Comparison of ENCODE assay signal across 11 cellular contexts in the genomic region with DNA sequence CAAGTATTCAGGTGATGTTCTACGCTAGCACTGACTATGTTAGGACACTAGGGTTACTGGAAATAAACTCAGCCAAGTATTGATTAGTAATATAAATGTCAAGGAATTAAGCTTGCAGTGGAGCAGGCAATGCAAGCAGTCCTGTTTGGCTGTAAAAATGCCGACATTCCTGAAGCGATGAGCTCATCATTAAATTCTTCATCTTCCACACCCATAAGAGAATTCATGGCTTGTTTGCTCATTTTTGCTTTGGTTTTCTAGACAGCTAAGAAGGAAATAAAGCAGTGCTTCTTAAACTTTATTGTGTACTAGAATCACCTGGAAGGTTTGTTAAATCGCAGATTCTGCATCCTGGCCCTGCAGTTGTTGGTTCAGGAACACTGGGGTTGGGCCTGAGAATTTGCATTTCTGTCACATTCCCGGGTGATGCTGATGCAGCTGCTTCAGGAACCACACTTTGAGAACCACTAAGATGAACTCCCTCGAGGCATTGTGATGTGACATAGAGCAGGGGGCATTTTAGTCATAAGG. TPM values are rescaled to one million over a fixed set of nuclear protein-coding genes. Genes with fewer than 3 reads are reported as not detected.
DNase-seq lines count a peak whose midpoint lies in the region; ATAC-seq, FAIRE-seq and TF ChIP-seq lines count a peak whose summit lies in the region.
"Had no signal": no experiment of that assay in that cellular context is flagged by ENCODE, and none has a peak within 500 bp of the region (broad histone marks: within the 10 kb centered on the region; RNA-seq: fewer than 3 reads in every experiment).

No MANE protein-coding gene starts in this region.

- H4K20me1 ChIP-seq in keratinocyte (ENCODE audit: control insufficient read depth, extremely low read depth, insufficient read depth, low read length) = no peaks in the 10 kb centered on the region

- H3K4me2 ChIP-seq in keratinocyte (ENCODE audit: control insufficient read depth, extremely low read depth, insufficient read depth, low read depth, low read length) = peak overlapping the region; percentile 71

- FAIRE-seq in bronchial epithelial cell (lab: Jason Lieb, UNC) = peak; percentile 50
- peak; percentile 97 for FAIRE-seq in keratinocyte (lab: Jason Lieb, UNC)

- dilution Hi-C loops in keratinocyte (cut with MboI; ENCODE audit: extremely low pct_ligation_motif_present, low sequenced_read_pairs) = no loop called here

- no peak overlapping the region for H3K4me3 ChIP-seq in bronchial epithelial cell (ENCODE audit: low read depth, low read length)
- no peak overlapping the region for H3K4me3 ChIP-seq in keratinocyte (ENCODE audit: control insufficient read depth in 2 of 3, extremely low read depth in 1 of 3, insufficient read depth in 2 of 3, low read depth in 1 of 3, low read length in 3 of 3)
- peak overlapping the region; percentile 0 for H3K4me3 ChIP-seq in thoracic aorta
- H3K4me3 ChIP-seq: ascending aorta had no signal

- TF ChIP-seq CTCF in bronchial epithelial cell (IDR thresholded peaks at IDR 0.05; ENCODE audit: insufficient read depth, low read length, severe bottlenecking) = no peak
- no peak for TF ChIP-seq CTCF in keratinocyte (optimal IDR thresholded peaks at IDR 0.05 in 1 of 3, IDR thresholded peaks at IDR 0.05 in 1 of 3, conservative IDR thresholded peaks at IDR 0.05 in 1 of 3; ENCODE audit: extremely low read depth in 1 of 3, insufficient read depth in 2 of 3, low read length in 3 of 3)
- no peak for TF ChIP-seq CTCF in thoracic aorta (IDR thresholded peaks at IDR 0.05)

- ATAC-seq in thoracic aorta (ENCODE audit: insufficient number of reproducible peaks, low FRiP score, low read depth) (no peak), GM18511 (IDR thresholded peaks at IDR 0.05; ENCODE audit: unreplicated experiment) (no peak), GM19452 (IDR thresholded peaks at IDR 0.05; ENCODE audit: unreplicated experiment) (no peak)
- ATAC-seq: left lobe of liver had no signal

- H3K9me1 ChIP-seq in keratinocyte (ENCODE audit: control insufficient read depth, extremely low read depth, insufficient read depth, low read length) = no peaks in the 10 kb centered on the region

- H3K9ac ChIP-seq in keratinocyte (ENCODE audit: control insufficient read depth, extremely low read depth, insufficient read depth, low read length) = peak overlapping the region; percentile 30

- H2AFZ ChIP-seq in keratinocyte (ENCODE audit: control insufficient read depth, low read length) = no peak overlapping the region

- peaks cover 52% of the 10 kb centered on the region for H3K4me1 ChIP-seq in keratinocyte (ENCODE audit: control insufficient read depth, extremely low read depth, insufficient read depth, low read length)
- H3K4me1 ChIP-seq in thoracic aorta (ENCODE audit: control insufficient read depth in 1 of 2, low read depth in 2 of 2) = peaks cover 0 to 20% of the 10 kb centered on the region in 2 donors

- DNase-seq in HK-2 (ENCODE audit: unreplicated experiment) = peak; percentile 21
- peak; percentile 87 for DNase-seq in bronchial epithelial cell (ENCODE audit: low read depth)
- peak; percentile 78 for DNase-seq in keratinocyte (ENCODE audit: low read depth, low spot score)
- DNase-seq in thoracic aorta (ENCODE audit: low spot score) = no peak
- DNase-seq in inferior parietal cortex (ENCODE audit: extremely low spot score) = no peak
- DNase-seq in substantia nigra (lab: John Stamatoyannopoulos, UW) = no peak
- DNase-seq: NCI-H187 had no signal

- H3K27ac ChIP-seq in keratinocyte (ENCODE audit: control insufficient read depth, insufficient read depth, low read length) (peak overlapping the region; percentile 77), thoracic aorta (peak overlapping the region in 1 of 2 donors; percentile 25), substantia nigra (ENCODE audit: low read depth, low read length, poor library complexity, severe bottlenecking) (no peak overlapping the region)
- H3K27ac ChIP-seq: ascending aorta had no signal

- H3K36me3 ChIP-seq in bronchial epithelial cell (ENCODE audit: control insufficient read depth, insufficient read depth, low read length) (peaks cover 8% of the 10 kb centered on the region), keratinocyte (ENCODE audit: control insufficient read depth in 2 of 2, extremely low read depth in 1 of 2, insufficient read depth in 2 of 2, low read length in 2 of 2) (peaks cover 21 to 53% of the 10 kb centered on the region in 2 experiments), thoracic aorta (no peaks in the 10 kb centered on the region)
- H3K36me3 ChIP-seq: ascending aorta had no signal

- H3K79me2 ChIP-seq in keratinocyte (ENCODE audit: control insufficient read depth, insufficient read depth, low read length) = peaks cover 45% of the 10 kb centered on the region

- H3K9me3 ChIP-seq in keratinocyte (ENCODE audit: control insufficient read depth, low read depth, low read length) = no peaks in the 10 kb centered on the region
- no peaks in the 10 kb centered on the region for H3K9me3 ChIP-seq in thoracic aorta
- H3K9me3 ChIP-seq: ascending aorta had no signal

- H3K27me3 ChIP-seq in bronchial epithelial cell (ENCODE audit: control insufficient read depth, insufficient read depth, low read length) (no peaks in the 10 kb centered on the region), keratinocyte (ENCODE audit: control insufficient read depth, extremely low read depth, insufficient read depth, low read length) (no peaks in the 10 kb centered on the region), thoracic aorta (replicated peaks; ENCODE audit: insufficient read depth) (no peaks in the 10 kb centered on the region)
- H3K27me3 ChIP-seq: ascending aorta had no signal

RNA-seq across cellular contexts. Expression of gene ANXA3, which starts 17.8 kb away (rescaled TPM):
- total RNA-seq in bronchial epithelial cell = 705 and 1,062 TPM in 2 replicates
- 380 to 463 TPM (median 425 TPM) in 3 replicates for polyA plus RNA-seq in keratinocyte
- polyA plus RNA-seq in keratinocyte (2011; ENCODE audit: low read depth) = 679 TPM
- polyA plus RNA-seq in keratinocyte (2011; cell fraction: cytosol; rRNA removed) = 369 and 514 TPM in 2 replicates
- 557 and 580 TPM in 2 replicates for polyA plus RNA-seq in keratinocyte (2011; cell fraction: nucleus; rRNA removed)
- polyA plus RNA-seq in keratinocyte (2012; ENCODE audit: low replicate concordance) = 338 and 353 TPM in 2 replicates
- polyA minus RNA-seq in keratinocyte = 216 to 447 TPM (median 401 TPM) in 3 replicates
- polyA minus RNA-seq in keratinocyte (2011; cell fraction: cytosol; rRNA and poly(A)+ RNA removed) = 357 TPM
- polyA minus RNA-seq in keratinocyte (2011; cell fraction: nucleus; rRNA and poly(A)+ RNA removed) = 169 and 263 TPM in 2 replicates
- total RNA-seq in thoracic aorta = 10 to 100 TPM; 17.9 to 24.0 TPM

Comparison
In these comparisons a context has a peak if more than half of its experiments do, and no peak if none do; other contexts are left out.
1. DNase-seq: peak in HK-2 (single experiment), bronchial epithelial cell (single experiment) and keratinocyte (single experiment); none in thoracic aorta (single experiment), inferior parietal cortex (single experiment) and substantia nigra (0 of 49).
2. RNA of gene ANXA3, which starts 17.8 kb away (total RNA-seq): 705 to 1,062 TPM in bronchial epithelial cell; 17.9 to 24.0 TPM in thoracic aorta; every median in the first group is over 10 times any median in the second.